1 cellular context compared by ENCODE assay signal in genomic region chr7:102104245-102104644, GRCh38.
TF ChIP-seq lines count a peak whose summit lies in the region.

No MANE protein-coding gene starts in this region.

TF ChIP-seq in GM23338, 12 proteins besides CTCF, POLR2A, EP300 and RAD21 (continued from another document):
- TF ChIP-seq ZNF462 (CRISPR knock-in tag; IDR thresholded peaks at IDR 0.05) (no peak), NANOG (IDR thresholded peaks at IDR 0.05; ENCODE audit: borderline replicate concordance) (no peak), POLR2AphosphoS5 (IDR thresholded peaks at IDR 0.05; ENCODE audit: low read depth) (no peak), ZNF331 (CRISPR knock-in tag; IDR thresholded peaks at IDR 0.05; ENCODE audit: low read depth) (no peak), EZH2phosphoT487 (IDR thresholded peaks at IDR 0.05; ENCODE audit: unreplicated experiment) (no peak), ETS1 (IDR thresholded peaks at IDR 0.05) (no peak), ZNF114 (CRISPR knock-in tag; IDR thresholded peaks at IDR 0.05) (no peak), EZH2 (IDR thresholded peaks at IDR 0.05; ENCODE audit: low read depth, unreplicated experiment) (no peak), STAT1 (IDR thresholded peaks at IDR 0.05; ENCODE audit: unreplicated experiment) (no peak), JUNB (IDR thresholded peaks at IDR 0.05; ENCODE audit: unreplicated experiment) (no peak)
